Comparison of ENCODE assay signal across 25 cellular contexts in the genomic region with DNA sequence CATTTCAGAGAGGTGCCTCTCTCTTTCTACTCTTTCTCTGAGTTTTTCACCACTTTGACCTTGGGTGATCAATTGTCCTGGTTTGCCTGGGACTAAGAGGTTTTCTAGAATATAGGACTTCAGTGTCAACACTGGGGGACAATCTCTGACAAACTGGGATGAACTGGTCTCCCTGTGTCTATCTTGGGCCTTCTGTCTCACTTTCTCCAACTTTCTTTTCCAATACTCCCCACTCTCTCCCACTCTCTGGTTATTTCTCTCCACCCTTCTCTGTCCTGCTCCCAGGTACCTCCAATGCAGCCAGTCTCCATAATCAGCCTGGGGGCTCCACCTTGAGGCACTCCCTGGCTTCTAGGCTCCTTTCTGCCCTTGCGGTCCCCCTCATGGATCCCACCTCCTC. TPM values are rescaled to one million over a fixed set of nuclear protein-coding genes. Genes with fewer than 3 reads are reported as not detected.
"Had no signal": no experiment of that assay in that cellular context is flagged by ENCODE, and none has a peak within 500 bp of the region (broad histone marks: within the 10 kb centered on the region; RNA-seq: fewer than 3 reads in every experiment).

No MANE protein-coding gene starts in this region.

- H3K4me2 ChIP-seq: hepatocyte had no signal

- H3K9me3 Mint-ChIP-seq: activated naive CD8-positive, alpha-beta T cell treated with anti-CD3 and anti-CD28 coated beads, Interleukin-2, amount 50 U/mL, for 24 hours; dendritic cell treated with granulocyte-macrophage colony-stimulating factor and Interleukin-4, amounts not matched to agents 40 ng/mL and 50 ng/mL, for 4 days; immature natural killer cell; memory B cell; stimulated activated effector memory CD8-positive, alpha-beta T cell treated with anti-CD3 and anti-CD28 coated beads, Interleukin-12 subunit alpha, Interleukin-12 subunit beta, amount 100 ng/mL, for 72 hours had no signal

- H2AFZ ChIP-seq: hepatocyte had no signal

- H3K27ac Mint-ChIP-seq: activated naive CD8-positive, alpha-beta T cell treated with anti-CD3 and anti-CD28 coated beads, Interleukin-2, amount 50 U/mL, for 24 hours; brain; dendritic cell treated with granulocyte-macrophage colony-stimulating factor and Interleukin-4, amounts not matched to agents 40 ng/mL and 50 ng/mL, for 4 days; immature natural killer cell; memory B cell; nephron progenitor cell; stimulated activated effector memory CD8-positive, alpha-beta T cell treated with anti-CD3 and anti-CD28 coated beads, Interleukin-12 subunit alpha, Interleukin-12 subunit beta, amount 100 ng/mL, for 72 hours had no signal

- H3K79me2 ChIP-seq: hepatocyte had no signal

- H3K36me3 ChIP-seq: left lung, right lobe of liver, stomach, suprapubic skin, tibial nerve had no signal

- H3K4me1 Mint-ChIP-seq: immature natural killer cell; memory B cell; stimulated activated effector memory CD8-positive, alpha-beta T cell treated with anti-CD3 and anti-CD28 coated beads, Interleukin-12 subunit alpha, Interleukin-12 subunit beta, amount 100 ng/mL, for 72 hours had no signal

- DNase-seq: activated effector memory CD4-positive, alpha-beta T cell treated with anti-CD3 and anti-CD28 coated beads, Interleukin-2, amount 50 U/mL, for 16 hours; activated naive CD4-positive, alpha-beta T cell treated with anti-CD3 and anti-CD28 coated beads, Interleukin-2, amount 50 U/mL, for 16 hours; activated naive CD8-positive, alpha-beta T cell treated with anti-CD3 and anti-CD28 coated beads, Interleukin-2, amount 50 U/mL, for 24 hours; activated T-cell treated with anti-CD3 and anti-CD28 coated beads for 4 hours; anterior cingulate cortex; effector CD8-positive, alpha-beta T cell; foreskin melanocyte; glutamatergic neuron; immature natural killer cell; kidney glomerular epithelial cell; left lung; nephron progenitor cell; nucleus accumbens; right lobe of liver; stimulated activated CD4-positive, alpha-beta T cell treated with anti-CD3 and anti-CD28 coated beads, Interleukin-2, amount 100 ng/mL, for 24 hours; stomach; T-helper 9 cell had no signal

- H3K4me3 Mint-ChIP-seq: activated naive CD8-positive, alpha-beta T cell treated with anti-CD3 and anti-CD28 coated beads, Interleukin-2, amount 50 U/mL, for 24 hours; brain; dendritic cell treated with granulocyte-macrophage colony-stimulating factor and Interleukin-4, amounts not matched to agents 40 ng/mL and 50 ng/mL, for 4 days; immature natural killer cell; memory B cell; nephron progenitor cell; stimulated activated effector memory CD8-positive, alpha-beta T cell treated with anti-CD3 and anti-CD28 coated beads, Interleukin-12 subunit alpha, Interleukin-12 subunit beta, amount 100 ng/mL, for 72 hours had no signal

- H3K27ac ChIP-seq: hepatocyte, left lung, right lobe of liver, skin epidermis, stomach, suprapubic skin, tibial nerve had no signal

- H3K4me3 ChIP-seq: hepatocyte, left lung, right lobe of liver, skin epidermis, stomach, suprapubic skin, tibial nerve had no signal

- H3K9me3 ChIP-seq: left lung, right lobe of liver, stomach, suprapubic skin, tibial nerve had no signal

- H3K36me3 Mint-ChIP-seq: brain; immature natural killer cell; memory B cell; stimulated activated effector memory CD8-positive, alpha-beta T cell treated with anti-CD3 and anti-CD28 coated beads, Interleukin-12 subunit alpha, Interleukin-12 subunit beta, amount 100 ng/mL, for 72 hours had no signal

RNA-seq across cellular contexts. Expression of gene ITGA11, which starts 4.7 kb away (rescaled TPM):
- polyA plus RNA-seq: immature natural killer cell had no signal
